In the genomic region with DNA sequence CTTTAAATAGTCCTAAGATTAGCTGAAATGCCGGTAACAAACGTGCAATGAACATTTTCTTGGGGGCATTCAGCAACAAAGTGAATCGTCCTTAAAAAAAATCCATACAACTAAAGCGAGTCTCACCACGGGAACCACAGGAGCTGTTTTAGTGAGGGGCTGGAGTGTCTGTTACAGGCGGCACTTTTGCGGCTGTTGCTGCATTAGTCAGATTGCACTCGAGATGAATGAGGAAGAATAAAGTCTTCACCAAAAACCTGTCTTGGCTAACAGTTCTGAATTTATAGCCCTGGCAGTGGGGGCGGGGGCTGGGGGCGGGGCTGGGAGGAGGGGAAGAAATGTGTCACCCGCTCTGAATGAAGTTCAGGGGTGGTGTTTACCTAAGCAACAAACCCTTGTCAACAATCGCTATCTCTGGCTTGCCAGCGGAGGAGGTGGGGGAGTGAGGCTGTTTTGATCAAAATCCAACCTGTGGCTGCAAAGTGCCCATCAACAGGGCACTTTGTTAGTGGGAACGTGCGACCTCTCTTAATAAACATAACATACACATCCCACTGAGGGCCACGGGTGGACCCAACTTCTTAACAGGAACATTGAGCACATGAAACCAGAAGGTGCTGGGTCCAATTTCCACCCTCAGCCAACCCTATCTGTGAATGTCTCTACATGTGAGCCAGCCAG, we compare ENCODE assay signal across 1 cellular context.
A peak's percentile ranks its signal among the peaks of the same experiment; 100 is the strongest.
TF ChIP-seq lines count a peak whose summit lies in the region.

No MANE protein-coding gene starts in this region.

TF ChIP-seq in K562, 482 proteins besides CTCF, POLR2A, EP300 and RAD21 (continued from another document):
- TF ChIP-seq FOXP4 (CRISPR knock-in tag; IDR thresholded peaks at IDR 0.05; ENCODE audit: borderline replicate concordance) (peak; percentile 91), TBL1XR1 (IDR thresholded peaks at IDR 0.05; ENCODE audit: low read length in 2 of 2) (no peak), ARID3A (IDR thresholded peaks at IDR 0.05; ENCODE audit: borderline replicate concordance, low read depth, low read length) (peak; percentile 73; the same call in 1 of the 2 replicates), GATA2 (CRISPR knock-in tag; IDR thresholded peaks at IDR 0.05) (peak; percentile 70; the same call in 1 of the 2 replicates), HEY1 (CRISPR knock-in tag; IDR thresholded peaks at IDR 0.05; ENCODE audit: borderline replicate concordance) (no peak), OTX1 (CRISPR knock-in tag; IDR thresholded peaks at IDR 0.05) (no peak), PML (IDR thresholded peaks at IDR 0.05; ENCODE audit: low read length) (0 out of 2 replicates have a peak, but pooled peaks have one; percentile 55), TEAD4 (IDR thresholded peaks at IDR 0.05; ENCODE audit: low read length) (peak; percentile 77), TEAD4 (CRISPR knock-in tag; IDR thresholded peaks at IDR 0.05; ENCODE audit: borderline replicate concordance) (no peak), NCOR1 (IDR thresholded peaks at IDR 0.05) (peak; percentile 55; the same call in 1 of the 2 replicates), YY1 (IDR thresholded peaks at IDR 0.05; ENCODE audit: borderline replicate concordance in 1 of 3, control insufficient read depth in 1 of 3, extremely low read depth in 1 of 3, insufficient read depth in 3 of 3, insufficient read length in 1 of 3, insufficient replicate concordance in 2 of 3, low read depth in 1 of 3, low read length in 2 of 3) (peak in 1 of 3 experiments; percentile 13), CCAR2 (IDR thresholded peaks at IDR 0.05; ENCODE audit: low read depth, low read length) (no peak), KDM4B (IDR thresholded peaks at IDR 0.05; ENCODE audit: borderline replicate concordance in 2 of 2, low read depth in 1 of 2) (0 out of 4 replicates have a peak, but pooled peaks of 1 of the 2 experiments have one; percentile 27), RFX1 (IDR thresholded peaks at IDR 0.05) (peak; percentile 33), NONO (IDR thresholded peaks at IDR 0.05; ENCODE audit: low read depth in 2 of 2, low read length in 1 of 2) (no peak), STAT5A (IDR thresholded peaks at IDR 0.05; ENCODE audit: borderline replicate concordance, low read length) (peak; percentile 39; the same call in 1 of the 2 replicates), KDM1A (IDR thresholded peaks at IDR 0.05) (peak; percentile 29 to 33; a peak in 2 of 4 replicates), FOXK2 (conservative IDR thresholded peaks at IDR 0.05 in 1 of 2, IDR thresholded peaks at IDR 0.05 in 1 of 2; ENCODE audit: low read depth in 2 of 2) (peak; percentile 66 to 73; a peak in 3 of 4 replicates), ZFX (CRISPR knock-in tag; IDR thresholded peaks at IDR 0.05) (peak; percentile 37; the same call in 1 of the 2 replicates), FOXA3 (CRISPR knock-in tag; conservative IDR thresholded peaks at IDR 0.05 in 1 of 2, IDR thresholded peaks at IDR 0.05 in 1 of 2) (peak; percentile 87 to 92), GATAD2A (IDR thresholded peaks at IDR 0.05) (peak; percentile 24; the same call in 1 of the 2 replicates), ZNF174 (CRISPR knock-in tag; IDR thresholded peaks at IDR 0.05) (no peak), ZNF75A (CRISPR knock-in tag; IDR thresholded peaks at IDR 0.05) (no peak), SP1 (CRISPR knock-in tag; IDR thresholded peaks at IDR 0.05) (peak; percentile 40; the same call in 1 of the 2 replicates), MAFK (IDR thresholded peaks at IDR 0.05; ENCODE audit: low read length) (no peak), MEF2D (tag; conservative IDR thresholded peaks at IDR 0.05; ENCODE audit: low read depth) (0 out of 2 replicates have a peak, but pooled peaks have one; percentile 14)
- TF ChIP-seq, protein P1, sequence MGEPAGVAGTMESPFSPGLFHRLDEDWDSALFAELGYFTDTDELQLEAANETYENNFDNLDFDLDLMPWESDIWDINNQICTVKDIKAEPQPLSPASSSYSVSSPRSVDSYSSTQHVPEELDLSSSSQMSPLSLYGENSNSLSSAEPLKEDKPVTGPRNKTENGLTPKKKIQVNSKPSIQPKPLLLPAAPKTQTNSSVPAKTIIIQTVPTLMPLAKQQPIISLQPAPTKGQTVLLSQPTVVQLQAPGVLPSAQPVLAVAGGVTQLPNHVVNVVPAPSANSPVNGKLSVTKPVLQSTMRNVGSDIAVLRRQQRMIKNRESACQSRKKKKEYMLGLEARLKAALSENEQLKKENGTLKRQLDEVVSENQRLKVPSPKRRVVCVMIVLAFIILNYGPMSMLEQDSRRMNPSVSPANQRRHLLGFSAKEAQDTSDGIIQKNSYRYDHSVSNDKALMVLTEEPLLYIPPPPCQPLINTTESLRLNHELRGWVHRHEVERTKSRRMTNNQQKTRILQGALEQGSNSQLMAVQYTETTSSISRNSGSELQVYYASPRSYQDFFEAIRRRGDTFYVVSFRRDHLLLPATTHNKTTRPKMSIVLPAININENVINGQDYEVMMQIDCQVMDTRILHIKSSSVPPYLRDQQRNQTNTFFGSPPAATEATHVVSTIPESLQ (CRISPR knock-in tag; IDR thresholded peaks at IDR 0.05): 0 out of 2 replicates have a peak, but pooled peaks have one; percentile 5
- TF ChIP-seq, protein P2, sequence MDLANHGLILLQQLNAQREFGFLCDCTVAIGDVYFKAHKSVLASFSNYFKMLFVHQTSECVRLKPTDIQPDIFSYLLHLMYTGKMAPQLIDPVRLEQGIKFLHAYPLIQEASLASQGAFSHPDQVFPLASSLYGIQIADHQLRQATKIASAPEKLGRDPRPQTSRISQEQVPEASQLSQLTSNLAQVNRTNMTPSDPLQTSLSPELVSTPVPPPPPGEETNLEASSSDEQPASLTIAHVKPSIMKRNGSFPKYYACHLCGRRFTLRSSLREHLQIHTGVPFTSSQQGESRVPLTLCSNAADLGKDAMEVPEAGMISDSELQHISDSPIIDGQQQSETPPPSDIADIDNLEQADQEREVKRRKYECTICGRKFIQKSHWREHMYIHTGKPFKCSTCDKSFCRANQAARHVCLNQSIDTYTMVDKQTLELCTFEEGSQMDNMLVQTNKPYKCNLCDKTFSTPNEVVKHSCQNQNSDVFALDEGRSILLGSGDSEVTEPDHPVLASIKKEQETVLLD (IDR thresholded peaks at IDR 0.05): no peak; the same call in 1 of the 2 replicates
- TF ChIP-seq, protein P3, sequence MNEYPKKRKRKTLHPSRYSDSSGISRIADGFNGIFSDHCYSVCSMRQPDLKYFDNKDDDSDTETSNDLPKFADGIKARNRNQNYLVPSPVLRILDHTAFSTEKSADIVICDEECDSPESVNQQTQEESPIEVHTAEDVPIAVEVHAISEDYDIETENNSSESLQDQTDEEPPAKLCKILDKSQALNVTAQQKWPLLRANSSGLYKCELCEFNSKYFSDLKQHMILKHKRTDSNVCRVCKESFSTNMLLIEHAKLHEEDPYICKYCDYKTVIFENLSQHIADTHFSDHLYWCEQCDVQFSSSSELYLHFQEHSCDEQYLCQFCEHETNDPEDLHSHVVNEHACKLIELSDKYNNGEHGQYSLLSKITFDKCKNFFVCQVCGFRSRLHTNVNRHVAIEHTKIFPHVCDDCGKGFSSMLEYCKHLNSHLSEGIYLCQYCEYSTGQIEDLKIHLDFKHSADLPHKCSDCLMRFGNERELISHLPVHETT (CRISPR knock-in tag; conservative IDR thresholded peaks at IDR 0.05 in 1 of 2, IDR thresholded peaks at IDR 0.05 in 1 of 2): peak in 1 of 2 experiments; percentile 71; a peak in 2 of 4 replicates
